Comparison of ENCODE assay signal across 8 cellular contexts in the genomic region with DNA sequence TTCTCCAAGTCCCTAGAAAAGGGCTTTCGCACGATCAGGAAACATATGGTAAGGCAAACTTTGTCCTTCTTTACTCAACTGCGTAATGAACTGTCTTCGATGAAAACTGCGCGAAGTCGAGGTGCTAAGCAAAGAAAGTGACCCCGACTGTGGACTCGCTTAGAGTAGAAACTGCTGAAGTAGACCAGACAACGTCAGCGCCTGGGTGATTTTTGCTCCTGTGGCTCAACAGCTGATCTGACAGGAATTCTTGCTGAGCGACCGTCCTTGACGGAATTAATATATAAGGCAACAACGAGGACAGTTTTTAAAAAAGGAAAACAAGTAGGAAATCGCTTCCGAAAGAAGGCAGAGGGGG. TPM values are rescaled to one million over a fixed set of nuclear protein-coding genes. Genes with fewer than 3 reads are reported as not detected.
A peak's percentile ranks its signal among the peaks of the same experiment; 100 is the strongest.
DNase-seq lines count a peak whose midpoint lies in the region; ATAC-seq and TF ChIP-seq lines count a peak whose summit lies in the region.

No MANE protein-coding gene starts in this region.

- H3K9me3 ChIP-seq in Karpas-422 (ENCODE audit: low read length): no peaks in the 10 kb centered on the region

- no peaks in the 10 kb centered on the region for H4K20me1 ChIP-seq in Karpas-422 (ENCODE audit: insufficient read depth, low read depth, low read length)

- H3K9me2 ChIP-seq in Karpas-422 (replicated peaks; ENCODE audit: insufficient read depth, low read length): no peaks in the 10 kb centered on the region

- peaks cover 17% of the 10 kb centered on the region for H3K4me1 ChIP-seq in Karpas-422 (ENCODE audit: low read length)

- H3K79me2 ChIP-seq in Karpas-422 (ENCODE audit: low read length): peaks cover 20% of the 10 kb centered on the region

- peak overlapping the region; percentile 77 for H3K4me2 ChIP-seq in Karpas-422 (ENCODE audit: low read depth, low read length, poor library complexity, severe bottlenecking)

- no peaks in the 10 kb centered on the region for H3K27me3 ChIP-seq in Karpas-422 (ENCODE audit: low read length)

- H3K27ac ChIP-seq in Karpas-422 (ENCODE audit: low read length): peak overlapping the region; percentile 44

- POLR2A ChIA-PET in naive thymus-derived CD8-positive, alpha-beta T cell (lab: Charles Lee): interaction anchor here (0.6 to 3.1 kb wide), 17 partner anchors 10 to 444 kb away, joined by 3 to 56 read pairs (median 4); a partner anchor contains a TSS

- ATAC-seq in naive thymus-derived CD8-positive, alpha-beta T cell: no peak
- ATAC-seq in HG03196 (IDR thresholded peaks at IDR 0.05; ENCODE audit: unreplicated experiment) (no peak), GM18511 (IDR thresholded peaks at IDR 0.05; ENCODE audit: unreplicated experiment) (no peak)

- peak overlapping the region; percentile 91 for H3K9ac ChIP-seq in Karpas-422 (ENCODE audit: low read length)

- H3K36me3 Mint-ChIP-seq in naive thymus-derived CD8-positive, alpha-beta T cell: peaks cover 0 to 24% (median 0%) of the 10 kb centered on the region in 3 donors

- H3K27me3 Mint-ChIP-seq in naive thymus-derived CD8-positive, alpha-beta T cell: no peaks in the 10 kb centered on the region

- H3K4me3 ChIP-seq in Karpas-422 (ENCODE audit: low read length) (peak overlapping the region; percentile 98), foreskin fibroblast (ENCODE audit: low read depth in 1 of 2, low read length in 2 of 2) (peak overlapping the region; percentile 80 to 92)

- peaks cover 10% of the 10 kb centered on the region; the same call in 1 of the 2 replicates for H3K36me3 ChIP-seq in Karpas-422 (ENCODE audit: insufficient read depth, low read length)

- H3K4me1 Mint-ChIP-seq in naive thymus-derived CD8-positive, alpha-beta T cell: peaks cover 3 to 30% (median 20%) of the 10 kb centered on the region in 4 donors

- H2AFZ ChIP-seq in Karpas-422 (ENCODE audit: low read length): peak overlapping the region; percentile 77; the same call in 1 of the 2 replicates

- no peaks in the 10 kb centered on the region for H3K9me3 Mint-ChIP-seq in naive thymus-derived CD8-positive, alpha-beta T cell

- no peak for TF ChIP-seq CTCF in foreskin fibroblast (IDR thresholded peaks at IDR 0.05; ENCODE audit: low read depth, low read length)

- peak overlapping the region; percentile 94 to 99 (median 98) for H3K27ac Mint-ChIP-seq in naive thymus-derived CD8-positive, alpha-beta T cell

- peak overlapping the region; percentile 97 to 100 (median 99) for H3K4me3 Mint-ChIP-seq in naive thymus-derived CD8-positive, alpha-beta T cell

- DNase-seq in NCI-H748 (lab: John Stamatoyannopoulos, UW; ENCODE audit: unreplicated experiment) (peak; percentile 62), NCI-H748 treated with DMSO at 0.1 percent for 48 hours (lab: John Stamatoyannopoulos, UW) (no peak), Karpas-422 (peak; percentile 55), foreskin fibroblast (peak in 1 of 2 donors; percentile 41)
- DNase-seq in activated CD8-positive, alpha-beta memory T cell treated with anti-CD3 and anti-CD28 coated beads, Interleukin-2, amount 50 U/mL, for 48 hours: peak; percentile 58
- DNase-seq in naive thymus-derived CD8-positive, alpha-beta T cell: peak in 1 of 10 donors; percentile 8

RNA-seq across cellular contexts. Expression of a gene that starts 0.6 kb away (rescaled TPM):
- 36.3 and 72.8 TPM in 2 replicates for total RNA-seq in Karpas-422 (2014; rRNA removed; shearing (Covaris generic); ENCODE audit: low replicate concordance)
- total RNA-seq in naive thymus-derived CD8-positive, alpha-beta T cell: 100 to 1,000 TPM; 139 to 142 TPM
- polyA plus RNA-seq in naive thymus-derived CD8-positive, alpha-beta T cell: 100 to 1,000 TPM; 143 to 221 (median 206) TPM

RNA-seq across cellular contexts. Expression of a gene that starts 32.7 kb away (rescaled TPM):
- total RNA-seq in Karpas-422 (2014; rRNA removed; shearing (Covaris generic); ENCODE audit: low replicate concordance): 4.9 and 14.2 TPM in 2 replicates
- 10 to 100 TPM; 78.4 to 79.6 TPM for total RNA-seq in naive thymus-derived CD8-positive, alpha-beta T cell
- 10 to 100 TPM; 35.1 to 40.7 (median 35.3) TPM for polyA plus RNA-seq in naive thymus-derived CD8-positive, alpha-beta T cell

RNA-seq across cellular contexts. Expression of a gene that starts 35.0 kb away (rescaled TPM):
- total RNA-seq in Karpas-422 (2014; rRNA removed; shearing (Covaris generic); ENCODE audit: low replicate concordance): 3.8 and 15.3 TPM in 2 replicates
- total RNA-seq in naive thymus-derived CD8-positive, alpha-beta T cell: 10 to 100 TPM; 11.9 to 13.4 TPM
- 10 to 100 TPM in 1 of 3 donors, 1 to 10 TPM in 2; 7.6 to 10.3 (median 9.3) TPM for polyA plus RNA-seq in naive thymus-derived CD8-positive, alpha-beta T cell
